In genomic region chr5:1745190-1745805, GRCh38 we compare ENCODE assay signal across 24 cellular contexts. TPM values are rescaled to one million over a fixed set of nuclear protein-coding genes. Genes with fewer than 3 reads are reported as not detected.
DNase-seq lines count a peak whose midpoint lies in the region; ATAC-seq, FAIRE-seq and TF ChIP-seq lines count a peak whose summit lies in the region.
"Had no signal": no experiment of that assay in that cellular context is flagged by ENCODE, and none has a peak within 500 bp of the region (broad histone marks: within the 10 kb centered on the region; RNA-seq: fewer than 3 reads in every experiment).

No MANE protein-coding gene starts in this region.

- H3K9me3 ChIP-seq in right atrium auricular region: peaks cover 0 to 20% of the 10 kb centered on the region in 2 donors
- H3K9me3 ChIP-seq: neutrophil, thoracic aorta had no signal

- H3K4me1 ChIP-seq in right atrium auricular region: no peaks in the 10 kb centered on the region

- ATAC-seq in Right ventricle myocardium superior (ENCODE audit: poor library complexity): no peak
- ATAC-seq: Panc1 had no signal

- H3K4me3 Mint-ChIP-seq in nephron progenitor cell: no peak overlapping the region
- H3K4me3 Mint-ChIP-seq: activated B cell treated with CpG ODN at 0.5 μM for 24 hours, B cell, brain had no signal

- in situ Hi-C loops in G401 (cut with HindIII; ENCODE audit: low sequenced_read_pairs): no loop called here

- H3K4me1 Mint-ChIP-seq in nephron progenitor cell: peaks cover 14% of the 10 kb centered on the region
- H3K4me1 Mint-ChIP-seq: activated B cell treated with CpG ODN at 0.5 μM for 24 hours, B cell, brain had no signal

- TF ChIP-seq CTCF in right atrium auricular region (IDR thresholded peaks at IDR 0.05) (no peak), coronary artery (IDR thresholded peaks at IDR 0.05) (no peak), nephron progenitor cell (IDR thresholded peaks at IDR 0.05) (no peak)

- H3K27me3 ChIP-seq in right atrium auricular region: no peaks in the 10 kb centered on the region
- H3K27me3 ChIP-seq: neutrophil had no signal

- no peak overlapping the region for H3K27ac ChIP-seq in right atrium auricular region
- H3K27ac ChIP-seq in coronary artery: no peak overlapping the region
- H3K27ac ChIP-seq: epithelial cell of prostate, neutrophil, thoracic aorta had no signal

- H3K36me3 ChIP-seq in right atrium auricular region: no peaks in the 10 kb centered on the region
- H3K36me3 ChIP-seq: neutrophil, thoracic aorta had no signal

- H3K4me3 ChIP-seq in right atrium auricular region: no peak overlapping the region
- no peak overlapping the region for H3K4me3 ChIP-seq in coronary artery
- H3K4me3 ChIP-seq: thoracic aorta had no signal

- peak; percentile 22 for DNase-seq in Right ventricle myocardium superior
- DNase-seq in right atrium auricular region (ENCODE audit: low spot score): no peak
- DNase-seq in coronary artery (ENCODE audit: low spot score): peak; percentile 50
- DNase-seq in nephron progenitor cell: peak; percentile 2
- DNase-seq in urothelium cell line (ENCODE audit: low spot score): no peak
- no peak for DNase-seq in stimulated activated CD4-positive, alpha-beta T cell treated with anti-CD3 and anti-CD28 coated beads, Interleukin-4, amount 100 ng/mL, for 4 hours
- no peak for DNase-seq in G401 (ENCODE audit: low spot score)
- DNase-seq in GM19240 (ENCODE audit: insufficient read length, low spot score): no peak
- DNase-seq: activated B cell treated with CpG ODN at 0.5 μM for 24 hours; activated CD4-positive, alpha-beta T cell treated with anti-CD3 and anti-CD28 coated beads, Interleukin-2, amount 50 U/mL, for 4 hours; effector CD4-positive, alpha-beta T cell; mammary epithelial cell; NCI-H1105; NCI-H1930; NCI-H2227 treated with DMSO at 0.1 percent for 48 hours; NCI-H69; stimulated activated naive CD4-positive, alpha-beta T cell treated with Interleukin-2 at 50 U/mL for 16 hours had no signal

- peak; percentile 44 for FAIRE-seq in urothelium cell line (lab: Jason Lieb, UNC)

- no peaks in the 10 kb centered on the region for H3K36me3 Mint-ChIP-seq in nephron progenitor cell (ENCODE audit: low read depth)
- H3K36me3 Mint-ChIP-seq: brain had no signal

- H3K27ac Mint-ChIP-seq in nephron progenitor cell: no peak overlapping the region
- H3K27ac Mint-ChIP-seq: activated B cell treated with CpG ODN at 0.5 μM for 24 hours, B cell, brain, progenitor cell of endocrine pancreas had no signal

- H3K9me3 Mint-ChIP-seq in nephron progenitor cell: peaks cover 24% of the 10 kb centered on the region

- intact Hi-C loops in Right ventricle myocardium superior (cut with DNase I): no loop called here

- peaks cover 34% of the 10 kb centered on the region for H3K27me3 Mint-ChIP-seq in nephron progenitor cell (ENCODE audit: low read depth, poor library complexity)

RNA-seq across cellular contexts. Expression of gene MRPL36, which starts 54.3 kb away (rescaled TPM):
- total RNA-seq in Right ventricle myocardium superior (65.5 TPM), right atrium auricular region (10 to 100 TPM; 40.5 to 41.2 TPM)
- total RNA-seq in G401 (2014; rRNA removed; shearing (Covaris generic)): 39.4 and 85.0 TPM in 2 replicates

RNA-seq across cellular contexts. Expression of gene NDUFS6, which starts 55.9 kb away (rescaled TPM):
- total RNA-seq in Right ventricle myocardium superior (126 TPM), right atrium auricular region (100 to 1,000 TPM; 130 to 135 TPM)
- total RNA-seq in G401 (2014; rRNA removed; shearing (Covaris generic)): 94.3 and 107 TPM in 2 replicates

Comparison
In these comparisons a context has a peak if more than half of its experiments do, and no peak if none do; other contexts are left out.
1. DNase-seq: peak in Right ventricle myocardium superior (single experiment), coronary artery (single experiment) and nephron progenitor cell (single experiment); none in right atrium auricular region (single experiment), urothelium cell line (single experiment), stimulated activated CD4-positive, alpha-beta T cell treated with anti-CD3 and anti-CD28 coated beads, Interleukin-4, amount 100 ng/mL, for 4 hours (0 of 2), G401 (single experiment) and GM19240 (single experiment).